In genomic region chrX:48555731-48556310, GRCh38 we compare ENCODE assay signal across 8 cellular contexts. TPM values are rescaled to one million over a fixed set of nuclear protein-coding genes. Genes with fewer than 3 reads are reported as not detected.
DNase-seq lines count a peak whose midpoint lies in the region; ATAC-seq, FAIRE-seq and TF ChIP-seq lines count a peak whose summit lies in the region.
"Not testable (repeated sequence)": the region's sequence is repeated elsewhere in the genome, so short reads cannot be mapped to it uniquely, and the experiment has no call there.

No MANE protein-coding gene starts in this region.

- H4K20me1 ChIP-seq in H1 (replicated peaks in 1 of 2; ENCODE audit: control insufficient read depth in 1 of 2, insufficient read depth in 2 of 2, low read length in 2 of 2), result not testable (repeated sequence)

- intact Hi-C loops in adrenal gland (cut with DNase I); heart left ventricle (cut with DNase I); right cardiac atrium (cut with DNase I); posterior vena cava (cut with DNase I); testis (cut with DNase I; ENCODE audit: low total_unique reads): not testable (repeated sequence)

- not testable (repeated sequence) for H3K23me2 ChIP-seq in H1 (ENCODE audit: low read depth, low read length)

- not testable (repeated sequence) for TF ChIP-seq EP300 in H1 (IDR thresholded peaks at IDR 0.05; ENCODE audit: borderline replicate concordance in 1 of 2, low read depth in 2 of 2, low read length in 2 of 2)

- FAIRE-seq in GM18507 (lab: Jason Lieb, UNC) (peak; percentile 26), H1 (lab: Jason Lieb, UNC) (peak; percentile 55)

- not testable (repeated sequence) for TF ChIP-seq POLR2A in adrenal gland (IDR thresholded peaks at IDR 0.05); H1 (IDR thresholded peaks at IDR 0.05; ENCODE audit: control extremely low read depth in 1 of 2, low read depth in 2 of 2, low read length in 2 of 2); heart left ventricle (IDR thresholded peaks at IDR 0.05); testis (IDR thresholded peaks at IDR 0.05)

- not testable (repeated sequence) for H3K23ac ChIP-seq in H1 (ENCODE audit: insufficient read length)

- not testable (repeated sequence) for DNase-seq in GM18507 (ENCODE audit: extremely low spot score, insufficient read length, low read depth); H1 (ENCODE audit: low read depth in 1 of 2, low spot score in 2 of 2); heart left ventricle; right cardiac atrium
- DNase-seq in adrenal gland (peak in 1 of 7 donors; percentile 35), posterior vena cava (ENCODE audit: low spot score) (peak; percentile 5), testis (peak; percentile 59)

- H3K4me2 ChIP-seq in H1 (ENCODE audit: insufficient read depth in 1 of 2, low read depth in 2 of 2, low read length in 2 of 2), result not testable (repeated sequence)

- not testable (repeated sequence) for H3K27me3 Mint-ChIP-seq in nephron (ENCODE audit: low read depth)

- not testable (repeated sequence) for H3K18ac ChIP-seq in H1 (ENCODE audit: extremely low read depth, low read length)

- not testable (repeated sequence) for H3K4me1 ChIP-seq in adrenal gland (replicated peaks in 1 of 2); H1 (replicated peaks in 1 of 4; ENCODE audit: control insufficient read depth in 3 of 4, insufficient read depth in 4 of 4, low read length in 3 of 4); heart left ventricle; right cardiac atrium (ENCODE audit: control insufficient read depth, insufficient read depth, low read length); testis

- CTCF ChIA-PET in H1 (lab: Charles Lee; ENCODE audit: partially characterized antibody), result not testable (repeated sequence)

- H3K4ac ChIP-seq in H1 (replicated peaks; ENCODE audit: insufficient read length, low read depth, low read length), result not testable (repeated sequence)

- H2BK12ac ChIP-seq in H1 (ENCODE audit: low read depth, low read length), result not testable (repeated sequence)

- not testable (repeated sequence) for H4K5ac ChIP-seq in H1 (ENCODE audit: insufficient read length, low read depth, low read length)

- peak overlapping the region; percentile 66 to 81 (median 76) for H3K27ac Mint-ChIP-seq in nephron

- not testable (repeated sequence) for H3K9ac ChIP-seq in H1 (replicated peaks in 1 of 4; ENCODE audit: extremely low read depth in 1 of 4, low read depth in 3 of 4, low read length in 3 of 4)

- not testable (repeated sequence) for H3K79me1 ChIP-seq in H1 (ENCODE audit: low read depth, low read length)

- WGBS in adrenal gland, 4 donors, result 33 to 64% (median 45%) methylated on average over 3 to 9 of the region's 9 CpGs
- 90% methylated on average over 9 of the region's 9 CpGs; no CpG with 5 or more reads in 1 of the 2 experiments for WGBS in H1 (ENCODE audit: extremely low coverage in 1 of 2, insufficient coverage in 1 of 2, insufficient read length in 1 of 2, insufficient replicate concordance in 2 of 2, low coverage in 1 of 2, low lambda C conversion rate in 2 of 2, missing lambda C conversion rate in 1 of 2), 2 experiments
- 28 to 65% (median 53%) methylated on average over 9 of the region's 9 CpGs for WGBS in heart left ventricle, 4 donors
- WGBS in right cardiac atrium, result 46% methylated on average over 9 of the region's 9 CpGs
- WGBS in testis, 2 donors, result 40 to 49% methylated on average over 9 of the region's 9 CpGs

- TF ChIP-seq CTCF in adrenal gland (IDR thresholded peaks at IDR 0.05); H1 (IDR thresholded peaks at IDR 0.05; ENCODE audit: control extremely low read depth in 1 of 3, insufficient read depth in 1 of 3, low read depth in 1 of 3, low read length in 3 of 3); heart left ventricle (IDR thresholded peaks at IDR 0.05); nephron (IDR thresholded peaks at IDR 0.05; ENCODE audit: unreplicated experiment in 3 of 3); testis (IDR thresholded peaks at IDR 0.05): not testable (repeated sequence)

- TF ChIP-seq RAD21 in H1 (IDR thresholded peaks at IDR 0.05 in 1 of 2, conservative IDR thresholded peaks at IDR 0.05 in 1 of 2; ENCODE audit: low read depth in 2 of 2, low read length in 2 of 2), result not testable (repeated sequence)

- peaks cover 26% of the 10 kb centered on the region for H3K36me3 Mint-ChIP-seq in nephron (ENCODE audit: low read depth)

- H2BK15ac ChIP-seq in H1 (ENCODE audit: low read length), result not testable (repeated sequence)

- H3K56ac ChIP-seq in H1 (replicated peaks; ENCODE audit: insufficient read length, low read depth, low read length), result not testable (repeated sequence)

- H3K4me3 ChIP-seq in adrenal gland; H1 (ENCODE audit: extremely low read depth in 1 of 4, insufficient read depth in 2 of 4, low read depth in 3 of 4, low read length in 4 of 4); heart left ventricle; right cardiac atrium (ENCODE audit: low read length); testis: not testable (repeated sequence)

- not testable (repeated sequence) for H3K9me3 ChIP-seq in adrenal gland (replicated peaks in 1 of 3); H1 (ENCODE audit: insufficient read depth in 2 of 2, low read depth in 1 of 2, low read length in 1 of 2); heart left ventricle; right cardiac atrium (ENCODE audit: control insufficient read depth, low read length); testis

- H3K4me1 Mint-ChIP-seq in nephron, result not testable (repeated sequence)

- not testable (repeated sequence) for H3K27me3 ChIP-seq in adrenal gland; H1 (replicated peaks in 1 of 4; ENCODE audit: control insufficient read depth in 3 of 4, extremely low read depth in 1 of 4, insufficient read depth in 3 of 4, low read length in 3 of 4); heart left ventricle; right cardiac atrium (ENCODE audit: control insufficient read depth, insufficient read depth); testis

- not testable (repeated sequence) for H2AFZ ChIP-seq in H1 (ENCODE audit: low read length)

- peak overlapping the region in 2 of 3 experiments; percentile 1 to 18 for H3K4me3 Mint-ChIP-seq in nephron

- not testable (repeated sequence) for ATAC-seq in heart left ventricle, right cardiac atrium

- H3K36me3 ChIP-seq in adrenal gland (replicated peaks in 1 of 2), result peaks cover 0 to 20% of the 10 kb centered on the region in 2 donors
- H3K36me3 ChIP-seq in H1 (ENCODE audit: control insufficient read depth in 2 of 4, insufficient read depth in 4 of 4, low read length in 3 of 4); testis (ENCODE audit: low read depth, missing control alignments): not testable (repeated sequence)
- peaks cover 0 to 50% (median 20%) of the 10 kb centered on the region in 9 donors for H3K36me3 ChIP-seq in heart left ventricle

- peak overlapping the region in 3 of 5 donors; percentile 17 to 58 (median 43) for H3K27ac ChIP-seq in adrenal gland
- not testable (repeated sequence) for H3K27ac ChIP-seq in H1 (ENCODE audit: low read depth, low read length); testis
- peak overlapping the region in 9 of 12 donors; percentile 23 to 76 (median 47) for H3K27ac ChIP-seq in heart left ventricle
- peak overlapping the region; percentile 68 for H3K27ac ChIP-seq in right cardiac atrium (ENCODE audit: low read length)

- not testable (repeated sequence) for H2BK20ac ChIP-seq in H1 (ENCODE audit: low read length)

- peaks cover 11% of the 10 kb centered on the region for H3K9me3 Mint-ChIP-seq in nephron

- not testable (repeated sequence) for H2BK120ac ChIP-seq in H1 (replicated peaks; ENCODE audit: low read depth, low read length)

- H2BK5ac ChIP-seq in H1 (ENCODE audit: low read depth, low read length), result not testable (repeated sequence)

- not testable (repeated sequence) for H2AK5ac ChIP-seq in H1 (ENCODE audit: low read depth, low read length)

- not testable (repeated sequence) for H3K14ac ChIP-seq in H1 (ENCODE audit: insufficient read length)

- not testable (repeated sequence) for H4K91ac ChIP-seq in H1 (replicated peaks; ENCODE audit: insufficient read length, low read length)

- not testable (repeated sequence) for H3K79me2 ChIP-seq in H1 (ENCODE audit: control insufficient read depth in 1 of 2, insufficient read depth in 2 of 2, low read length in 2 of 2)

- not testable (repeated sequence) for H4K8ac ChIP-seq in H1 (ENCODE audit: extremely low read depth, insufficient read depth, low read length)

- POLR2A ChIA-PET in H1 (lab: Charles Lee; ENCODE audit: partially characterized antibody), result not testable (repeated sequence)

RNA-seq across cellular contexts. Expression of gene TBC1D25, which starts 16.3 kb away (rescaled TPM):
- total RNA-seq in adrenal gland (10 to 100 TPM in 7 of 8 donors, 1 to 10 TPM in 1; 9.7 to 31.0 (median 16.7) TPM), heart left ventricle (10 to 100 TPM; 13.4 to 21.6 (median 16.8) TPM), right cardiac atrium (10 to 100 TPM; 16.9 to 22.4 (median 18.5) TPM), posterior vena cava (10 to 100 TPM; 13.0 to 15.0 TPM), testis (10 to 100 TPM; 27.3 to 36.1 TPM)
- polyA plus RNA-seq in adrenal gland (10 to 100 TPM in 1 of 3 donors, 1 to 10 TPM in 2; 8.9 to 12.5 (median 9.5) TPM), H1 (2011; rRNA removed) (6.8 and 11.4 TPM in 2 replicates), heart left ventricle (10 to 100 TPM in 1 of 2 donors, 1 to 10 TPM in 1; 5.2 to 23.7 TPM), right cardiac atrium (8.0 TPM), testis (ENCODE audit: insufficient read depth, low read depth, low replicate concordance) (19.3 TPM)
- total RNA-seq in H1 (2021; fragmentation: NEBNext Ultra II Directional; extraction: Animal tissue kit (Norgen Biotek cat#: 25700)), result 6.5 and 9.7 TPM in 2 replicates
- polyA plus RNA-seq in H1 (2011; cell fraction: cytosol; rRNA removed), result 5.9 TPM
- 12.4 TPM for polyA plus RNA-seq in H1 (2011; cell fraction: nucleus; rRNA removed)
- 5.5 to 8.0 TPM (median 7.1 TPM) in 4 replicates for polyA plus RNA-seq in H1 (2012, experiment 1 of 2)
- 5.9 TPM for polyA plus RNA-seq in H1 (2012, experiment 2 of 2)
- 4.1 TPM for polyA plus RNA-seq in H1 (2013, experiment 1 of 2)
- polyA plus RNA-seq in H1 (2013, experiment 2 of 2), result 3.5 TPM
- polyA minus RNA-seq in H1 (2011; rRNA and poly(A)+ RNA removed), result 7.9 and 10.7 TPM in 2 replicates
- polyA minus RNA-seq in H1 (2011; cell fraction: cytosol; rRNA and poly(A)+ RNA removed), result 4.9 TPM
- 5.4 TPM for polyA minus RNA-seq in H1 (2011; cell fraction: nucleus; rRNA and poly(A)+ RNA removed)

RNA-seq across cellular contexts. Expression of gene RBM3, which starts 18.5 kb away (rescaled TPM):
- total RNA-seq in adrenal gland (100 to 1,000 TPM in 5 of 8 donors, 10 to 100 TPM in 3; 52.9 to 284 (median 119) TPM), heart left ventricle (100 to 1,000 TPM in 5 of 9 donors, 10 to 100 TPM in 4; 34.5 to 172 (median 111) TPM), right cardiac atrium (100 to 1,000 TPM; 100 to 221 (median 129) TPM), posterior vena cava (100 to 1,000 TPM; 246 to 280 TPM), testis (100 to 1,000 TPM; 121 to 167 TPM)
- polyA plus RNA-seq in adrenal gland (100 to 1,000 TPM; 170 to 234 (median 224) TPM), H1 (2011; rRNA removed) (73.2 and 99.6 TPM in 2 replicates), heart left ventricle (100 to 1,000 TPM in 1 of 2 donors, 10 to 100 TPM in 1; 56.5 to 187 TPM), right cardiac atrium (71.4 TPM), testis (ENCODE audit: insufficient read depth, low read depth, low replicate concordance) (214 TPM)
- 159 and 164 TPM in 2 replicates for total RNA-seq in H1 (2021; fragmentation: NEBNext Ultra II Directional; extraction: Animal tissue kit (Norgen Biotek cat#: 25700))
- polyA plus RNA-seq in H1 (2011; cell fraction: cytosol; rRNA removed), result 135 TPM
- polyA plus RNA-seq in H1 (2011; cell fraction: nucleus; rRNA removed), result 70.3 TPM
- polyA plus RNA-seq in H1 (2012, experiment 1 of 2), result 170 to 257 TPM (median 204 TPM) in 4 replicates
- 98.3 TPM for polyA plus RNA-seq in H1 (2012, experiment 2 of 2)
- polyA plus RNA-seq in H1 (2013, experiment 1 of 2), result 150 TPM
- 137 TPM for polyA plus RNA-seq in H1 (2013, experiment 2 of 2)
- polyA minus RNA-seq in H1 (2011; rRNA and poly(A)+ RNA removed), result 154 and 219 TPM in 2 replicates
- polyA minus RNA-seq in H1 (2011; cell fraction: cytosol; rRNA and poly(A)+ RNA removed), result 80.5 TPM
- polyA minus RNA-seq in H1 (2011; cell fraction: nucleus; rRNA and poly(A)+ RNA removed), result 130 TPM

RNA-seq across cellular contexts. Expression of gene EBP, which starts 34.2 kb away (rescaled TPM):
- 100 to 1,000 TPM in 7 of 8 donors, 10 to 100 TPM in 1; 85.8 to 678 (median 152) TPM for total RNA-seq in adrenal gland
- polyA plus RNA-seq in adrenal gland, result 1,000 to 10,000 TPM in 1 of 3 donors, 100 to 1,000 TPM in 2; 119 to 1,010 (median 252) TPM
- 143 and 145 TPM in 2 replicates for total RNA-seq in H1 (2021; fragmentation: NEBNext Ultra II Directional; extraction: Animal tissue kit (Norgen Biotek cat#: 25700))
- 286 and 288 TPM in 2 replicates for polyA plus RNA-seq in H1 (2011; rRNA removed)
- polyA plus RNA-seq in H1 (2011; cell fraction: cytosol; rRNA removed), result 201 TPM
- 280 TPM for polyA plus RNA-seq in H1 (2011; cell fraction: nucleus; rRNA removed)
- polyA plus RNA-seq in H1 (2012, experiment 1 of 2), result 113 to 201 TPM (median 196 TPM) in 4 replicates
- polyA plus RNA-seq in H1 (2012, experiment 2 of 2), result 239 TPM
- polyA plus RNA-seq in H1 (2013, experiment 1 of 2), result 197 TPM
- 213 TPM for polyA plus RNA-seq in H1 (2013, experiment 2 of 2)
- polyA minus RNA-seq in H1 (2011; rRNA and poly(A)+ RNA removed), result 234 and 273 TPM in 2 replicates
- polyA minus RNA-seq in H1 (2011; cell fraction: cytosol; rRNA and poly(A)+ RNA removed), result 97.8 TPM
- 59.6 TPM for polyA minus RNA-seq in H1 (2011; cell fraction: nucleus; rRNA and poly(A)+ RNA removed)
- total RNA-seq in heart left ventricle, result 10 to 100 TPM; 37.1 to 72.5 (median 55.3) TPM
- 100 to 1,000 TPM in 1 of 2 donors, 10 to 100 TPM in 1; 93.8 to 118 TPM for polyA plus RNA-seq in heart left ventricle
- total RNA-seq in right cardiac atrium, result 10 to 100 TPM; 74.8 to 93.4 (median 83.0) TPM
- 118 TPM for polyA plus RNA-seq in right cardiac atrium
- 10 to 100 TPM; 15.0 to 22.1 TPM for total RNA-seq in posterior vena cava
- 10 to 100 TPM; 30.4 to 61.0 TPM for total RNA-seq in testis
- 48.8 TPM for polyA plus RNA-seq in testis (ENCODE audit: insufficient read depth, low read depth, low replicate concordance)

RNA-seq across cellular contexts. Expression of gene WDR13, which starts 41.5 kb away (rescaled TPM):
- total RNA-seq in adrenal gland, result 100 to 1,000 TPM; 126 to 232 (median 171) TPM
- 100 to 1,000 TPM in 2 of 3 donors, 10 to 100 TPM in 1; 53.5 to 677 (median 535) TPM for polyA plus RNA-seq in adrenal gland
- total RNA-seq in H1 (2021; fragmentation: NEBNext Ultra II Directional; extraction: Animal tissue kit (Norgen Biotek cat#: 25700)), result 19.4 and 19.7 TPM in 2 replicates
- polyA plus RNA-seq in H1 (2011; rRNA removed), result 46.3 and 120 TPM in 2 replicates
- polyA plus RNA-seq in H1 (2011; cell fraction: cytosol; rRNA removed), result 49.3 TPM
- 133 TPM for polyA plus RNA-seq in H1 (2011; cell fraction: nucleus; rRNA removed)
- polyA plus RNA-seq in H1 (2012, experiment 1 of 2), result 36.6 to 55.5 TPM (median 44.4 TPM) in 4 replicates
- polyA plus RNA-seq in H1 (2012, experiment 2 of 2), result 22.8 TPM
- 8.8 TPM for polyA plus RNA-seq in H1 (2013, experiment 1 of 2)
- polyA plus RNA-seq in H1 (2013, experiment 2 of 2), result 8.1 TPM
- 18.9 and 21.1 TPM in 2 replicates for polyA minus RNA-seq in H1 (2011; rRNA and poly(A)+ RNA removed)
- polyA minus RNA-seq in H1 (2011; cell fraction: cytosol; rRNA and poly(A)+ RNA removed), result 22.8 TPM
- polyA minus RNA-seq in H1 (2011; cell fraction: nucleus; rRNA and poly(A)+ RNA removed), result 17.0 TPM
- total RNA-seq in heart left ventricle, result 100 to 1,000 TPM; 123 to 235 (median 150) TPM
- 100 to 1,000 TPM; 209 to 281 TPM for polyA plus RNA-seq in heart left ventricle
- total RNA-seq in right cardiac atrium, result 100 to 1,000 TPM; 162 to 184 (median 166) TPM
- polyA plus RNA-seq in right cardiac atrium, result 173 TPM
- 10 to 100 TPM; 83.5 to 87.4 TPM for total RNA-seq in posterior vena cava
- total RNA-seq in testis, result 100 to 1,000 TPM; 109 to 148 TPM
- 69.6 TPM for polyA plus RNA-seq in testis (ENCODE audit: insufficient read depth, low read depth, low replicate concordance)

RNA-seq across cellular contexts. Expression of gene PORCN, which starts 47.0 kb away (rescaled TPM):
- total RNA-seq in adrenal gland, result 100 to 1,000 TPM in 2 of 8 donors, 10 to 100 TPM in 6; 48.3 to 290 (median 90.2) TPM
- 100 to 1,000 TPM in 1 of 3 donors, 10 to 100 TPM in 2; 36.6 to 199 (median 60.1) TPM for polyA plus RNA-seq in adrenal gland
- 14.0 and 14.6 TPM in 2 replicates for total RNA-seq in H1 (2021; fragmentation: NEBNext Ultra II Directional; extraction: Animal tissue kit (Norgen Biotek cat#: 25700))
- polyA plus RNA-seq in H1 (2011; rRNA removed), result 34.1 and 47.0 TPM in 2 replicates
- polyA plus RNA-seq in H1 (2011; cell fraction: cytosol; rRNA removed), result 28.5 TPM
- polyA plus RNA-seq in H1 (2011; cell fraction: nucleus; rRNA removed), result 53.4 TPM
- polyA plus RNA-seq in H1 (2012, experiment 1 of 2), result 13.3 to 20.3 TPM (median 19.6 TPM) in 4 replicates
- 19.4 TPM for polyA plus RNA-seq in H1 (2012, experiment 2 of 2)
- polyA plus RNA-seq in H1 (2013, experiment 1 of 2), result 19.4 TPM
- polyA plus RNA-seq in H1 (2013, experiment 2 of 2), result 19.4 TPM
- polyA minus RNA-seq in H1 (2011; rRNA and poly(A)+ RNA removed), result 21.6 and 31.2 TPM in 2 replicates
- polyA minus RNA-seq in H1 (2011; cell fraction: cytosol; rRNA and poly(A)+ RNA removed), result 18.1 TPM
- polyA minus RNA-seq in H1 (2011; cell fraction: nucleus; rRNA and poly(A)+ RNA removed), result 15.4 TPM
- total RNA-seq in heart left ventricle, result 10 to 100 TPM in 8 of 9 donors, 1 to 10 TPM in 1; 9.6 to 35.7 (median 17.3) TPM
- polyA plus RNA-seq in heart left ventricle, result 10 to 100 TPM; 10.5 to 37.3 TPM
- 10 to 100 TPM; 16.1 to 22.3 (median 19.8) TPM for total RNA-seq in right cardiac atrium
- polyA plus RNA-seq in right cardiac atrium, result 14.0 TPM
- 10 to 100 TPM in 1 of 2 donors, 1 to 10 TPM in 1; 8.7 to 12.1 TPM for total RNA-seq in posterior vena cava
- 100 to 1,000 TPM in 1 of 2 donors, 10 to 100 TPM in 1; 58.7 to 110 TPM for total RNA-seq in testis
- 25.0 TPM for polyA plus RNA-seq in testis (ENCODE audit: insufficient read depth, low read depth, low replicate concordance)
